Comparison of ENCODE assay signal across 17 cellular contexts in genomic region chr16:48903054-48903453, GRCh38.
DNase-seq lines count a peak whose midpoint lies in the region; ATAC-seq and TF ChIP-seq lines count a peak whose summit lies in the region.
"Had no signal": no experiment of that assay in that cellular context is flagged by ENCODE, and none has a peak within 500 bp of the region (broad histone marks: within the 10 kb centered on the region; RNA-seq: fewer than 3 reads in every experiment).

No MANE protein-coding gene starts in this region.

- H3K27me3 ChIP-seq in H7 (ENCODE audit: control insufficient read depth, insufficient read depth, low read length), result no peaks in the 10 kb centered on the region; the same call in 1 of the 2 replicates
- H3K27me3 ChIP-seq: BLaER1 had no signal

- POLR2A ChIA-PET in WTC11 (lab: Charles Lee), result no interaction called here

- H3K9me3 Mint-ChIP-seq in WTC11, result no peaks in the 10 kb centered on the region
- H3K9me3 Mint-ChIP-seq in stimulated activated effector memory CD8-positive, alpha-beta T cell treated with anti-CD3 and anti-CD28 coated beads, Interleukin-12 subunit alpha, Interleukin-12 subunit beta, amount 100 ng/mL, for 72 hours, result peaks cover 6% of the 10 kb centered on the region

- CTCF ChIA-PET in WTC11 (lab: Charles Lee), result interaction anchor here (0.8 to 3.2 kb wide), 15 partner anchors 10 to 446 kb away, joined by 3 to 30 read pairs (median 5); no protein-coding TSS in a partner anchor

- H3K27ac Mint-ChIP-seq in WTC11, result no peak overlapping the region
- no peak overlapping the region for H3K27ac Mint-ChIP-seq in stimulated activated effector memory CD8-positive, alpha-beta T cell treated with anti-CD3 and anti-CD28 coated beads, Interleukin-12 subunit alpha, Interleukin-12 subunit beta, amount 100 ng/mL, for 72 hours
- H3K27ac Mint-ChIP-seq: CD8-positive, alpha-beta memory T cell had no signal

- H3K36me3 Mint-ChIP-seq in WTC11, result no peaks in the 10 kb centered on the region
- H3K36me3 Mint-ChIP-seq in stimulated activated effector memory CD8-positive, alpha-beta T cell treated with anti-CD3 and anti-CD28 coated beads, Interleukin-12 subunit alpha, Interleukin-12 subunit beta, amount 100 ng/mL, for 72 hours, result no peaks in the 10 kb centered on the region
- H3K36me3 Mint-ChIP-seq: CD8-positive, alpha-beta memory T cell had no signal

- no peak overlapping the region for H3K4me3 Mint-ChIP-seq in WTC11
- H3K4me3 Mint-ChIP-seq in stimulated activated effector memory CD8-positive, alpha-beta T cell treated with anti-CD3 and anti-CD28 coated beads, Interleukin-12 subunit alpha, Interleukin-12 subunit beta, amount 100 ng/mL, for 72 hours, result no peak overlapping the region
- H3K4me3 Mint-ChIP-seq: CD8-positive, alpha-beta memory T cell had no signal

- H3K4me3 ChIP-seq in H7 (ENCODE audit: insufficient read depth, low read depth, low read length), result no peak overlapping the region
- H3K4me3 ChIP-seq: BLaER1 had no signal

- no peaks in the 10 kb centered on the region for H3K27me3 Mint-ChIP-seq in WTC11 (ENCODE audit: low read depth)
- H3K27me3 Mint-ChIP-seq: CD8-positive, alpha-beta memory T cell had no signal

- peaks cover 20% of the 10 kb centered on the region for H3K4me1 Mint-ChIP-seq in WTC11
- H3K4me1 Mint-ChIP-seq in stimulated activated effector memory CD8-positive, alpha-beta T cell treated with anti-CD3 and anti-CD28 coated beads, Interleukin-12 subunit alpha, Interleukin-12 subunit beta, amount 100 ng/mL, for 72 hours, result no peaks in the 10 kb centered on the region
- H3K4me1 Mint-ChIP-seq: CD8-positive, alpha-beta memory T cell had no signal

- peak; percentile 65; the same call in 1 of the 2 replicates for ATAC-seq in WTC11
- no peak for ATAC-seq in stimulated activated effector memory CD8-positive, alpha-beta T cell treated with anti-CD3 and anti-CD28 coated beads, Interleukin-12 subunit alpha, Interleukin-12 subunit beta, amount 100 ng/mL, for 72 hours
- ATAC-seq in GM21360 (IDR thresholded peaks at IDR 0.05; ENCODE audit: unreplicated experiment), result no peak

- no peak for TF ChIP-seq CTCF in WTC11 (IDR thresholded peaks at IDR 0.05)

- peak; percentile 8 to 21 for DNase-seq in NCI-H187 (lab: John Stamatoyannopoulos, UW)
- no peak for DNase-seq in NCI-H187 treated with DMSO at 0.1 percent for 48 hours (lab: John Stamatoyannopoulos, UW)
- DNase-seq in H7, result peak; percentile 51
- peak; percentile 23 for DNase-seq in WTC11 (ENCODE audit: low spot score)
- peak; percentile 52 for DNase-seq in iPS-NIHi7 (ENCODE audit: extremely low spot score)
- DNase-seq in stimulated activated effector memory CD8-positive, alpha-beta T cell treated with anti-CD3 and anti-CD28 coated beads, Interleukin-12 subunit alpha, Interleukin-12 subunit beta, amount 100 ng/mL, for 72 hours (ENCODE audit: low spot score in 2 of 2), result no peak
- no peak for DNase-seq in MV-4-11 (lab: John Stamatoyannopoulos, UW)
- DNase-seq: CD8-positive, alpha-beta memory T cell; IMR-90; Kasumi-1; MM.1S; NCI-H2029; NCI-H2227 treated with DMSO at 0.1 percent for 48 hours; NK-92 treated with Interleukin-12 subunit alpha and Interleukin-12 subunit beta, amount 100 ng/mL, for 24 hours; SW 1271 had no signal

- no peaks in the 10 kb centered on the region for H3K36me3 ChIP-seq in H7 (replicated peaks; ENCODE audit: control insufficient read depth, insufficient read depth, low read length)
- H3K36me3 ChIP-seq: BLaER1 had no signal

TF ChIP-seq in WTC11, 78 proteins besides CTCF, POLR2A, EP300 and RAD21:
- TF ChIP-seq CDX4 (CRISPR knock-in tag; IDR thresholded peaks at IDR 0.05; ENCODE audit: borderline replicate concordance) (no peak), ZNF423 (CRISPR knock-in tag; IDR thresholded peaks at IDR 0.05) (peak; percentile 20; the same call in 1 of the 2 replicates)

Comparison
In these comparisons a context has a peak if more than half of its experiments do, and no peak if none do; other contexts are left out.
1. DNase-seq: peak in NCI-H187 (2 of 2), H7 (single experiment), WTC11 (single experiment) and iPS-NIHi7 (single experiment); none in NCI-H187 treated with DMSO at 0.1 percent for 48 hours (single experiment), stimulated activated effector memory CD8-positive, alpha-beta T cell treated with anti-CD3 and anti-CD28 coated beads, Interleukin-12 subunit alpha, Interleukin-12 subunit beta, amount 100 ng/mL, for 72 hours (0 of 2) and MV-4-11 (single experiment).